Comparison of ENCODE assay signal across 1 cellular context in genomic region chr21:41745971-41746743, GRCh38.
TF ChIP-seq lines count a peak whose summit lies in the region.

No MANE protein-coding gene starts in this region.

TF ChIP-seq in H1, 55 proteins besides CTCF, POLR2A, EP300 and RAD21:
- no peak for TF ChIP-seq NANOG (IDR thresholded peaks at IDR 0.05; ENCODE audit: insufficient read depth, low read depth, low read length, poor library complexity, severe bottlenecking)
- TF ChIP-seq NRF1 (IDR thresholded peaks at IDR 0.05; ENCODE audit: low read depth, low read length): no peak
- no peak for TF ChIP-seq YY1 (IDR thresholded peaks at IDR 0.05; ENCODE audit: low read depth, low read length)
- no peak for TF ChIP-seq GTF2F1 (IDR thresholded peaks at IDR 0.05; ENCODE audit: borderline replicate concordance, low read depth, low read length)
- no peak for TF ChIP-seq MAX (IDR thresholded peaks at IDR 0.05)
- TF ChIP-seq CEBPB (IDR thresholded peaks at IDR 0.05; ENCODE audit: low read depth, low read length): no peak
- no peak for TF ChIP-seq RXRA (IDR thresholded peaks at IDR 0.05; ENCODE audit: insufficient read depth, low read depth, low read length)
- TF ChIP-seq POU5F1 (IDR thresholded peaks at IDR 0.05; ENCODE audit: low read depth, low read length): no peak
- TF ChIP-seq CBX5 (IDR thresholded peaks at IDR 0.05; ENCODE audit: low read depth, low read length): no peak
- TF ChIP-seq KDM1A (IDR thresholded peaks at IDR 0.05; ENCODE audit: borderline replicate concordance, low read length): no peak
- TF ChIP-seq ATF3 (IDR thresholded peaks at IDR 0.05; ENCODE audit: insufficient read depth, low read depth, low read length): no peak
- TF ChIP-seq PHF8 (conservative IDR thresholded peaks at IDR 0.05; ENCODE audit: low read depth, low read length): no peak
- no peak for TF ChIP-seq TAF7 (optimal IDR thresholded peaks at IDR 0.05; ENCODE audit: borderline replicate concordance, low read depth, low read length)
- TF ChIP-seq SIRT6 (IDR thresholded peaks at IDR 0.05; ENCODE audit: low read length): no peak
- TF ChIP-seq CREB1 (IDR thresholded peaks at IDR 0.05): no peak
- TF ChIP-seq RNF2 (IDR thresholded peaks at IDR 0.05; ENCODE audit: borderline replicate concordance, low read depth, low read length, missing control alignments, poor library complexity, severe bottlenecking): no peak
- no peak for TF ChIP-seq USF2 (IDR thresholded peaks at IDR 0.05; ENCODE audit: low read length)
- no peak for TF ChIP-seq EZH2 (IDR thresholded peaks at IDR 0.05; ENCODE audit: low read depth, low read length, severe bottlenecking)
- TF ChIP-seq EGR1 (IDR thresholded peaks at IDR 0.05; ENCODE audit: borderline replicate concordance, low read depth, low read length): no peak
- no peak for TF ChIP-seq SIN3A (conservative IDR thresholded peaks at IDR 0.05 in 1 of 2, IDR thresholded peaks at IDR 0.05 in 1 of 2; ENCODE audit: low read depth in 1 of 2, low read length in 2 of 2)
